Comparison of ENCODE assay signal across 8 cellular contexts in the genomic region with DNA sequence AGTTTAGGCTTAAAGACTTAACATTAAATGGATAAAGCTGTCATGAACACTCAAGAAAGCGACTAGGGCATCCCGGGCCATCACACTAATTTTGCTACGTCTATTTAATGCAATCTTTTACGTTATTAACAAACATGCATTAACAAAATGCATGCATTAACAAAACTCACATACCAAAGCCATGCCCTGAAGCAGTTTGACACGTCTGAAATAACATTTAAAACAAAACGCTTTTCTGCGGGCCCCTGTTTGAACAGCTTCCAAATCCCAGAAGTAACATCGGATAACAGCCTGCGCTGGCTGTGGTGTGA. TPM values are rescaled to one million over a fixed set of nuclear protein-coding genes. Genes with fewer than 3 reads are reported as not detected.
DNase-seq lines count a peak whose midpoint lies in the region; ATAC-seq, FAIRE-seq and TF ChIP-seq lines count a peak whose summit lies in the region.

No MANE protein-coding gene starts in this region.

- DNase-seq in activated naive CD4-positive, alpha-beta T cell treated with anti-CD3 and anti-CD28 coated beads for 36 hours: no peak
- no peak for DNase-seq in activated naive CD4-positive, alpha-beta T cell treated with Interleukin-2 at 50 U/mL for 16 hours
- DNase-seq in astrocyte (ENCODE audit: low read depth): no peak
- DNase-seq in tibial artery: no peak
- DNase-seq in DMS153 treated with DMSO at 0.1 percent for 48 hours (lab: John Stamatoyannopoulos, UW; ENCODE audit: unreplicated experiment): no peak
- DNase-seq in activated CD4-positive, alpha-beta T cell treated with anti-CD3 and anti-CD28 coated beads for 4 hours: no peak

- intact Hi-C loops in activated naive CD4-positive, alpha-beta T cell treated with anti-CD3 and anti-CD28 coated beads for 36 hours (cut with micrococcal nuclease): loop anchor here (2.0 to 10.0 kb wide), 2 partner anchors 35 to 189 kb away; partner anchors contain the start of gene DSG2
- intact Hi-C loops in tibial artery (cut with DNase I; ENCODE audit: low total_unique reads): no loop called here

- H3K9ac ChIP-seq in astrocyte (ENCODE audit: low read length): peak overlapping the region; percentile 83
- no peak overlapping the region for H3K9ac ChIP-seq in liver (ENCODE audit: low read depth in 1 of 2, low read length in 2 of 2)

- H3K9me3 Mint-ChIP-seq in activated naive CD4-positive, alpha-beta T cell treated with anti-CD3 and anti-CD28 coated beads for 36 hours: no peaks in the 10 kb centered on the region
- H3K9me3 Mint-ChIP-seq in astrocyte (ENCODE audit: unreplicated experiment): no peaks in the 10 kb centered on the region

- no peak for FAIRE-seq in astrocyte (lab: Jason Lieb, UNC)

- H3K27ac ChIP-seq in astrocyte (ENCODE audit: low read depth, low read length) (peak overlapping the region; percentile 37), liver (ENCODE audit: low read depth in 1 of 2, low read length in 2 of 2) (peak overlapping the region in 1 of 2 donors; percentile 51), tibial artery (no peak overlapping the region)

- no peaks in the 10 kb centered on the region for H3K9me3 ChIP-seq in astrocyte (ENCODE audit: insufficient read depth, low read depth, low read length)
- no peaks in the 10 kb centered on the region for H3K9me3 ChIP-seq in liver (ENCODE audit: control insufficient read depth in 4 of 4, low read length in 3 of 4)
- H3K9me3 ChIP-seq in tibial artery: no peaks in the 10 kb centered on the region

- CTCF ChIA-PET in activated naive CD4-positive, alpha-beta T cell treated with anti-CD3 and anti-CD28 coated beads for 36 hours (lab: Charles Lee): interaction anchor here (0.8 to 2.2 kb wide), 2 partner anchors 38 to 128 kb away, joined by 3 to 5 read pairs; no protein-coding TSS in a partner anchor

- WGBS in liver: 24% methylated on average over 9 of the region's 9 CpGs

- no peak for ATAC-seq in HG03280 (IDR thresholded peaks at IDR 0.05; ENCODE audit: unreplicated experiment)

- H3K4me1 ChIP-seq in astrocyte (ENCODE audit: insufficient read depth, low read length) (peaks cover 19% of the 10 kb centered on the region), liver (ENCODE audit: control insufficient read depth in 4 of 4, insufficient read depth in 4 of 4, low read length in 3 of 4) (peaks cover 3 to 14% (median 10%) of the 10 kb centered on the region in 4 donors), tibial artery (peaks cover 0 to 16% (median 7%) of the 10 kb centered on the region in 4 donors)

- no peaks in the 10 kb centered on the region for H3K36me3 ChIP-seq in astrocyte (ENCODE audit: insufficient read depth, low read length)
- H3K36me3 ChIP-seq in liver (ENCODE audit: control insufficient read depth in 4 of 4, insufficient read depth in 3 of 4, low read depth in 1 of 4, low read length in 3 of 4): no peaks in the 10 kb centered on the region
- H3K36me3 ChIP-seq in tibial artery: no peaks in the 10 kb centered on the region

- no peak overlapping the region for H3K27ac Mint-ChIP-seq in activated naive CD4-positive, alpha-beta T cell treated with anti-CD3 and anti-CD28 coated beads for 36 hours
- H3K27ac Mint-ChIP-seq in astrocyte (ENCODE audit: unreplicated experiment): peak overlapping the region; percentile 16

- peak overlapping the region; percentile 86 for H3K4me3 ChIP-seq in astrocyte (ENCODE audit: insufficient read depth, low read depth, low read length)
- H3K4me3 ChIP-seq in liver (ENCODE audit: low read depth in 1 of 3, low read length in 3 of 3): peak overlapping the region in 2 of 3 donors; percentile 71 to 94
- peak overlapping the region; percentile 49 to 66 for H3K4me3 ChIP-seq in tibial artery

- H3K27me3 Mint-ChIP-seq in activated naive CD4-positive, alpha-beta T cell treated with anti-CD3 and anti-CD28 coated beads for 36 hours (ENCODE audit: low read depth): peaks cover 40% of the 10 kb centered on the region
- no peaks in the 10 kb centered on the region for H3K27me3 Mint-ChIP-seq in astrocyte (ENCODE audit: low read depth, unreplicated experiment)

- H3K27me3 ChIP-seq in astrocyte (ENCODE audit: insufficient read depth, low read length): no peaks in the 10 kb centered on the region
- H3K27me3 ChIP-seq in liver (ENCODE audit: control insufficient read depth in 4 of 4, insufficient read depth in 4 of 4, low read length in 3 of 4): no peaks in the 10 kb centered on the region
- H3K27me3 ChIP-seq in tibial artery: peaks cover 0 to 4% of the 10 kb centered on the region in 2 donors

- H3K4me3 Mint-ChIP-seq in activated naive CD4-positive, alpha-beta T cell treated with anti-CD3 and anti-CD28 coated beads for 36 hours: peak overlapping the region; percentile 82
- peak overlapping the region; percentile 98 for H3K4me3 Mint-ChIP-seq in astrocyte (ENCODE audit: unreplicated experiment)

- peaks cover 5% of the 10 kb centered on the region for H3K79me2 ChIP-seq in astrocyte (ENCODE audit: insufficient read depth, low read length)

- H3K4me2 ChIP-seq in astrocyte (ENCODE audit: low read length): peak overlapping the region; percentile 98

- peak overlapping the region; percentile 94 for H2AFZ ChIP-seq in astrocyte (ENCODE audit: low read depth, low read length)

- no peaks in the 10 kb centered on the region for H3K36me3 Mint-ChIP-seq in activated naive CD4-positive, alpha-beta T cell treated with anti-CD3 and anti-CD28 coated beads for 36 hours (ENCODE audit: low read depth)
- no peaks in the 10 kb centered on the region for H3K36me3 Mint-ChIP-seq in astrocyte (ENCODE audit: low read depth, unreplicated experiment)

- no peak for TF ChIP-seq RAD21 in liver (IDR thresholded peaks at IDR 0.05)

- TF ChIP-seq CTCF in astrocyte (IDR thresholded peaks at IDR 0.05; ENCODE audit: insufficient read depth, low read depth, low read length): no peak
- no peak for TF ChIP-seq CTCF in liver (IDR thresholded peaks at IDR 0.05; ENCODE audit: low read depth, low read length, missing input control)
- no peak for TF ChIP-seq CTCF in tibial artery (IDR thresholded peaks at IDR 0.05)

- H3K4me1 Mint-ChIP-seq in activated naive CD4-positive, alpha-beta T cell treated with anti-CD3 and anti-CD28 coated beads for 36 hours (ENCODE audit: low read depth): peaks cover 16% of the 10 kb centered on the region
- peaks cover 14% of the 10 kb centered on the region for H3K4me1 Mint-ChIP-seq in astrocyte (ENCODE audit: low read depth, unreplicated experiment)

- no peaks in the 10 kb centered on the region for H4K20me1 ChIP-seq in astrocyte (ENCODE audit: insufficient read depth, low read length)

TF ChIP-seq in liver, 16 proteins besides CTCF, POLR2A, EP300 and RAD21 (continues in another document):
- TF ChIP-seq FOXA2 (IDR thresholded peaks at IDR 0.05) (no peak), GABPA (IDR thresholded peaks at IDR 0.05 in 1 of 2, conservative IDR thresholded peaks at IDR 0.05 in 1 of 2) (no peak), NR2F2 (IDR thresholded peaks at IDR 0.05) (no peak), FOXA1 (IDR thresholded peaks at IDR 0.05) (no peak), TAF1 (conservative IDR thresholded peaks at IDR 0.05) (no peak)
- TF ChIP-seq, protein P1, sequence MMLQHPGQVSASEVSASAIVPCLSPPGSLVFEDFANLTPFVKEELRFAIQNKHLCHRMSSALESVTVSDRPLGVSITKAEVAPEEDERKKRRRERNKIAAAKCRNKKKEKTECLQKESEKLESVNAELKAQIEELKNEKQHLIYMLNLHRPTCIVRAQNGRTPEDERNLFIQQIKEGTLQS (IDR thresholded peaks at IDR 0.05): no peak
- TF ChIP-seq, protein P2, sequence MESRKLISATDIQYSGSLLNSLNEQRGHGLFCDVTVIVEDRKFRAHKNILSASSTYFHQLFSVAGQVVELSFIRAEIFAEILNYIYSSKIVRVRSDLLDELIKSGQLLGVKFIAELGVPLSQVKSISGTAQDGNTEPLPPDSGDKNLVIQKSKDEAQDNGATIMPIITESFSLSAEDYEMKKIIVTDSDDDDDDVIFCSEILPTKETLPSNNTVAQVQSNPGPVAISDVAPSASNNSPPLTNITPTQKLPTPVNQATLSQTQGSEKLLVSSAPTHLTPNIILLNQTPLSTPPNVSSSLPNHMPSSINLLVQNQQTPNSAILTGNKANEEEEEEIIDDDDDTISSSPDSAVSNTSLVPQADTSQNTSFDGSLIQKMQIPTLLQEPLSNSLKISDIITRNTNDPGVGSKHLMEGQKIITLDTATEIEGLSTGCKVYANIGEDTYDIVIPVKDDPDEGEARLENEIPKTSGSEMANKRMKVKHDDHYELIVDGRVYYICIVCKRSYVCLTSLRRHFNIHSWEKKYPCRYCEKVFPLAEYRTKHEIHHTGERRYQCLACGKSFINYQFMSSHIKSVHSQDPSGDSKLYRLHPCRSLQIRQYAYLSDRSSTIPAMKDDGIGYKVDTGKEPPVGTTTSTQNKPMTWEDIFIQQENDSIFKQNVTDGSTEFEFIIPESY (IDR thresholded peaks at IDR 0.05): no peak
- TF ChIP-seq, protein P3, sequence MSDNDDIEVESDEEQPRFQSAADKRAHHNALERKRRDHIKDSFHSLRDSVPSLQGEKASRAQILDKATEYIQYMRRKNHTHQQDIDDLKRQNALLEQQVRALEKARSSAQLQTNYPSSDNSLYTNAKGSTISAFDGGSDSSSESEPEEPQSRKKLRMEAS (IDR thresholded peaks at IDR 0.05): no peak

RNA-seq across cellular contexts. Expression of gene B4GALT6, which starts 0.5 kb away (rescaled TPM):
- total RNA-seq in activated naive CD4-positive, alpha-beta T cell treated with anti-CD3 and anti-CD28 coated beads for 36 hours: 1 to 10 TPM; 2.7 to 3.6 TPM
- total RNA-seq in astrocyte (17.0 and 17.7 TPM in 2 replicates), liver (1 to 10 TPM in 1 of 2 donors, under 1 TPM in 1; 0.67 to 4.2 TPM)
- under 1 TPM; 0.48 to 0.54 TPM for polyA plus RNA-seq in liver
